ENCODE assay signal across 1 cellular context in genomic region chr15:40382580-40383456, GRCh38.
TF ChIP-seq lines count a peak whose summit lies in the region.

Gene KNSTRN (plus strand): TSS chr15:40382721. CDS start chr15:40382836, 115 bp downstream.

TF ChIP-seq in HCT116, 20 proteins besides CTCF, POLR2A, EP300 and RAD21 (continued from another document):
- no peak for TF ChIP-seq CEBPB (IDR thresholded peaks at IDR 0.05; ENCODE audit: low read depth)
- TF ChIP-seq CBX3 (IDR thresholded peaks at IDR 0.05; ENCODE audit: low read depth), result no peak
- TF ChIP-seq EZH2phosphoT487 (IDR thresholded peaks at IDR 0.05; ENCODE audit: borderline replicate concordance), result no peak
- TF ChIP-seq SRF (IDR thresholded peaks at IDR 0.05; ENCODE audit: low read depth), result no peak
- TF ChIP-seq TCF7L2 (IDR thresholded peaks at IDR 0.05; ENCODE audit: borderline replicate concordance, extremely low read depth, insufficient read depth, insufficient read length), result peak; percentile 64
- peak; percentile 34; the same call in 1 of the 2 replicates for TF ChIP-seq SP1 (IDR thresholded peaks at IDR 0.05; ENCODE audit: low read depth)
- no peak for TF ChIP-seq ATF3 (IDR thresholded peaks at IDR 0.05)
- TF ChIP-seq JUND (IDR thresholded peaks at IDR 0.05), result no peak
- TF ChIP-seq ZFX (IDR thresholded peaks at IDR 0.05), result peak; percentile 96
